In the genomic region with DNA sequence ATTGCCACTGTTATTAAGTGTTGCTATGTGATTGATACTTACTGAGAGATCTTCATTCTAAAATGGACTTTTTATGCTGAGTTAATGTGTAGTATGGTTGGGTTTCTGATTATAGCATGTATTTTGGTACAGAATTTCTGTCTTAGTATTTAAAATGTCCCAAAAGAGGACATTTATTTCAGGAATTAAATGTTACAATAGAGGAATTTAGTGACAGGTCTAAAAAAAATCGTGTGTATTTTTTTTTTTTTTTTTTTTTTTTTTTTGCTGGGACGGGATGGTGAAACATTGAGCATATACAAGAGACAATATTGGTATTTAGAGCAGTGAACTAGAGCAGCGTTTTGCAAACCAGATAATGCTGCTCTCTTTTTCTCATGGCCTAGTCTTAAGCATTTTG, we compare ENCODE assay signal across 17 cellular contexts. TPM values are rescaled to one million over a fixed set of nuclear protein-coding genes. Genes with fewer than 3 reads are reported as not detected.
DNase-seq lines count a peak whose midpoint lies in the region; ATAC-seq, FAIRE-seq and TF ChIP-seq lines count a peak whose summit lies in the region.
"Had no signal": no experiment of that assay in that cellular context is flagged by ENCODE, and none has a peak within 500 bp of the region (broad histone marks: within the 10 kb centered on the region; RNA-seq: fewer than 3 reads in every experiment).

No MANE protein-coding gene starts in this region.

- no peak for TF ChIP-seq CTCF in CD8-positive, alpha-beta T cell (IDR thresholded peaks at IDR 0.05)
- TF ChIP-seq CTCF in K562 (IDR thresholded peaks at IDR 0.05 in 2 of 3, conservative IDR thresholded peaks at IDR 0.05 in 1 of 3; ENCODE audit: insufficient read depth in 2 of 3, low read depth in 1 of 3, low read length in 3 of 3), result no peak
- TF ChIP-seq CTCF in foreskin fibroblast (IDR thresholded peaks at IDR 0.05; ENCODE audit: low read depth, low read length), result no peak

- H3K36me3 ChIP-seq in CD8-positive, alpha-beta T cell (ENCODE audit: insufficient read depth, low read length), result no peaks in the 10 kb centered on the region
- H3K36me3 ChIP-seq in K562 (ENCODE audit: control insufficient read depth, insufficient read depth, low read length), result no peaks in the 10 kb centered on the region

- no peaks in the 10 kb centered on the region for H3K27me3 Mint-ChIP-seq in activated T-cell treated with anti-CD3 and anti-CD28 coated beads, Interleukin-2, amount 50 U/mL, for 24 hours
- no peaks in the 10 kb centered on the region for H3K27me3 Mint-ChIP-seq in CD8-positive, alpha-beta T cell (ENCODE audit: low read depth)
- H3K27me3 Mint-ChIP-seq: CD4-positive, CD25-positive, alpha-beta regulatory T cell had no signal

- H3K27ac Mint-ChIP-seq in activated T-cell treated with anti-CD3 and anti-CD28 coated beads, Interleukin-2, amount 50 U/mL, for 24 hours, result peak overlapping the region; percentile 3
- H3K27ac Mint-ChIP-seq in CD8-positive, alpha-beta T cell, result peak overlapping the region; percentile 32

- no peak for ATAC-seq in CD8-positive, alpha-beta T cell
- ATAC-seq in K562, result no peak
- ATAC-seq: HCT116 had no signal

- H3K4me1 ChIP-seq in CD8-positive, alpha-beta T cell (ENCODE audit: insufficient read depth, low read length), result peaks cover 49% of the 10 kb centered on the region
- H3K4me1 ChIP-seq in K562 (replicated peaks in 1 of 2; ENCODE audit: control insufficient read depth in 2 of 2, insufficient read depth in 2 of 2, low read length in 2 of 2), result peaks cover 5 to 16% of the 10 kb centered on the region in 2 experiments; a peak in 4 of 5 replicates

- CTCF ChIA-PET in CD8-positive, alpha-beta T cell (lab: Charles Lee), result no interaction called here
- CTCF ChIA-PET in K562 (lab: Yijun Ruan, JAX; ENCODE audit: low intra/inter-chr PET ratio), result no interaction called here

- no peak for TF ChIP-seq EP300 in K562 (IDR thresholded peaks at IDR 0.05; ENCODE audit: low read length)

- intact Hi-C loops in CD8-positive, alpha-beta T cell (cut with DNase I, micrococcal nuclease), result loop anchor here in 1 of 2 experiments (5.0 kb wide), 1 partner anchor 32 kb away; no protein-coding TSS in a partner anchor
- intact Hi-C loops in K562 (cut with micrococcal nuclease), result no loop called here

- POLR2A ChIA-PET in CD8-positive, alpha-beta T cell (lab: Charles Lee), result no interaction called here
- POLR2A ChIA-PET in K562 (lab: Yijun Ruan, JAX), result interaction anchor here (0.8 kb wide), 1 partner anchor 28 kb away, joined by 3 read pairs; the partner anchor contains the start of gene URI1

- in situ Hi-C loops in K562 (cut with MboI), result no loop called here

- H3K9me1 ChIP-seq in K562 (ENCODE audit: control insufficient read depth, insufficient read depth, low read length), result no peaks in the 10 kb centered on the region

- peak; percentile 6 for FAIRE-seq in K562 (lab: Jason Lieb, UNC)
- FAIRE-seq: GM12891 had no signal

- no peaks in the 10 kb centered on the region for H3K9me3 Mint-ChIP-seq in activated T-cell treated with anti-CD3 and anti-CD28 coated beads, Interleukin-2, amount 50 U/mL, for 24 hours
- H3K9me3 Mint-ChIP-seq in CD8-positive, alpha-beta T cell, result no peaks in the 10 kb centered on the region
- H3K9me3 Mint-ChIP-seq: CD4-positive, CD25-positive, alpha-beta regulatory T cell had no signal

- WGBS in K562 (ENCODE audit: insufficient coverage, low coverage, missing lambda C conversion rate), result 31% methylated on average over 3 of the region's 3 CpGs

- H3K4me3 ChIP-seq in CD8-positive, alpha-beta T cell (ENCODE audit: low read depth, low read length), result no peak overlapping the region
- H3K4me3 ChIP-seq in K562 (no peak overlapping the region), foreskin fibroblast (ENCODE audit: low read depth in 1 of 2, low read length in 2 of 2) (no peak overlapping the region)
- H3K4me3 ChIP-seq: BLaER1 treated with 17β-estradiol and CSF1 and Interleukin-3, amounts not matched to agents 10 nM and 100 nM; GM23248 had no signal

- no peak overlapping the region for H3K27ac ChIP-seq in CD8-positive, alpha-beta T cell (ENCODE audit: low read depth, low read length)
- H3K27ac ChIP-seq in K562 (ENCODE audit: extremely low read depth, low read depth, low read length), result no peak overlapping the region
- H3K27ac ChIP-seq: BLaER1 treated with 17β-estradiol and CSF1 and Interleukin-3, amounts not matched to agents 10 nM and 100 nM; GM23248 had no signal

- no peak overlapping the region for H3K4me3 Mint-ChIP-seq in activated T-cell treated with anti-CD3 and anti-CD28 coated beads, Interleukin-2, amount 50 U/mL, for 24 hours
- H3K4me3 Mint-ChIP-seq in CD8-positive, alpha-beta T cell, result no peak overlapping the region

- H4K20me1 ChIP-seq in K562 (replicated peaks; ENCODE audit: control insufficient read depth, insufficient read depth, low read length), result peaks cover 28% of the 10 kb centered on the region; the same call in 1 of the 2 replicates

- H3K9ac ChIP-seq in K562 (ENCODE audit: insufficient read depth in 1 of 2, low read depth in 2 of 2, low read length in 2 of 2), result no peak overlapping the region
- H3K9ac ChIP-seq: BLaER1 treated with 17β-estradiol and CSF1 and Interleukin-3, amounts not matched to agents 10 nM and 100 nM; GM23248 had no signal

- no peak overlapping the region for H3K4me2 ChIP-seq in K562 (ENCODE audit: insufficient read depth, low read length)
- H3K4me2 ChIP-seq: BLaER1 treated with 17β-estradiol and CSF1 and Interleukin-3, amounts not matched to agents 10 nM and 100 nM had no signal

- no peaks in the 10 kb centered on the region for H3K9me3 ChIP-seq in CD8-positive, alpha-beta T cell (ENCODE audit: low read length)
- H3K9me3 ChIP-seq in K562 (replicated peaks; ENCODE audit: control insufficient read depth, insufficient read depth, low read depth, low read length), result no peaks in the 10 kb centered on the region

- peaks cover 11% of the 10 kb centered on the region for H3K36me3 Mint-ChIP-seq in activated T-cell treated with anti-CD3 and anti-CD28 coated beads, Interleukin-2, amount 50 U/mL, for 24 hours (ENCODE audit: low read depth)
- no peaks in the 10 kb centered on the region for H3K36me3 Mint-ChIP-seq in CD8-positive, alpha-beta T cell
- H3K36me3 Mint-ChIP-seq: CD4-positive, CD25-positive, alpha-beta regulatory T cell had no signal

- TF ChIP-seq POLR2A in K562 (conservative IDR thresholded peaks at IDR 0.05), result no peak

- H3K4me1 Mint-ChIP-seq in activated T-cell treated with anti-CD3 and anti-CD28 coated beads, Interleukin-2, amount 50 U/mL, for 24 hours (ENCODE audit: low read depth), result peaks cover 75% of the 10 kb centered on the region
- H3K4me1 Mint-ChIP-seq in CD8-positive, alpha-beta T cell (ENCODE audit: low read depth), result peaks cover 84% of the 10 kb centered on the region

- H2AFZ ChIP-seq in K562 (ENCODE audit: low read depth, low read length), result no peak overlapping the region
- H2AFZ ChIP-seq: GM23248 had no signal

- H3K79me2 ChIP-seq in K562 (ENCODE audit: control insufficient read depth, insufficient read depth, low read length), result peaks cover 100% of the 10 kb centered on the region

- TF ChIP-seq RAD21 in K562 (CRISPR knock-in tag; conservative IDR thresholded peaks at IDR 0.05 in 1 of 2, IDR thresholded peaks at IDR 0.05 in 1 of 2), result no peak

- no peaks in the 10 kb centered on the region for H3K27me3 ChIP-seq in CD8-positive, alpha-beta T cell (ENCODE audit: insufficient read depth, low read length)
- no peaks in the 10 kb centered on the region for H3K27me3 ChIP-seq in K562 (ENCODE audit: control insufficient read depth in 2 of 2, insufficient read depth in 2 of 2, low read length in 2 of 2)
- H3K27me3 ChIP-seq: BLaER1 treated with 17β-estradiol and CSF1 and Interleukin-3, amounts not matched to agents 10 nM and 100 nM had no signal

- DNase-seq in activated T-cell treated with anti-CD3 and anti-CD28 coated beads, Interleukin-2, amount 50 U/mL, for 24 hours, result no peak
- no peak for DNase-seq in activated T-cell treated with anti-CD3 and anti-CD28 coated beads, Interleukin-2, amount 50 U/mL, for 1 hour
- no peak for DNase-seq in CD8-positive, alpha-beta T cell
- DNase-seq in K562 (ENCODE audit: extremely low read depth in 1 of 4, low spot score in 3 of 4) (no peak), pons (ENCODE audit: low spot score) (peak; percentile 42), dedifferentiated amniotic fluid mesenchymal stem cell (ENCODE audit: extremely low spot score) (no peak), foreskin fibroblast (no peak)
- DNase-seq: ACHN; CD4-positive, CD25-positive, alpha-beta regulatory T cell; COR-L47; DMS153; DMS79 treated with DMSO at 0.1 percent for 48 hours; EL; GM23248 had no signal

- BruUV-seq in K562 (replicated peaks; lab: Mats Ljungman, UMichigan), result no TSS peak

TF ChIP-seq in K562, 482 proteins besides CTCF, POLR2A, EP300 and RAD21 (continues in another document):
- TF ChIP-seq ZNF41 (CRISPR knock-in tag; conservative IDR thresholded peaks at IDR 0.05) (no peak), KDM4B (IDR thresholded peaks at IDR 0.05; ENCODE audit: borderline replicate concordance in 2 of 2, low read depth in 1 of 2) (no peak), CBFA2T2 (conservative IDR thresholded peaks at IDR 0.05) (no peak), ZNF717 (CRISPR knock-in tag; IDR thresholded peaks at IDR 0.05) (no peak)

RNA-seq across cellular contexts. Expression of gene URI1, which starts 27.9 kb away (rescaled TPM):
- 10 to 100 TPM; 51.3 to 56.4 TPM for total RNA-seq in CD8-positive, alpha-beta T cell
- 23.1 and 114 TPM in 2 replicates for total RNA-seq in K562 (2011; cell fraction: chromatin; rRNA removed; ENCODE audit: low replicate concordance)
- total RNA-seq in K562 (2011; cell fraction: nucleolus; rRNA removed), result 15.7 and 23.2 TPM in 2 replicates
- total RNA-seq in K562 (2011; cell fraction: nucleoplasm; rRNA removed), result 37.5 and 49.5 TPM in 2 replicates
- total RNA-seq in K562 (2014; rRNA removed), result 50.9 and 61.3 TPM in 2 replicates
- 87.4 and 99.1 TPM in 2 replicates for total RNA-seq in K562 (2014; rRNA removed; fragmentation: Illumina TruSeq; extraction: Trizol)
- 79.8 and 83.2 TPM in 2 replicates for total RNA-seq in K562 (2015; rRNA removed; fragmentation: Illumina TruSeq; extraction: Trizol)
- 61.5 and 63.9 TPM in 2 replicates for total RNA-seq in K562 (2021)
- 71.8 and 83.5 TPM in 2 replicates for polyA plus RNA-seq in K562 (2011; rRNA removed)
- polyA plus RNA-seq in K562 (2011; cell fraction: cytosol; rRNA removed), result 12.0 and 34.1 TPM in 2 replicates
- 44.6 and 76.9 TPM in 2 replicates for polyA plus RNA-seq in K562 (2011; cell fraction: nucleus; rRNA removed)
- 56.1 and 58.5 TPM in 2 replicates for polyA plus RNA-seq in K562 (2012)
- 67.9 and 78.2 TPM in 2 replicates for polyA plus RNA-seq in K562 (2014; fragmentation: Illumina TruSeq; extraction: Trizol)
- 10 to 100 TPM; 16.9 to 19.8 TPM for polyA plus RNA-seq in K562 (2014; fragmentation: Nextera tagmentation; extraction: Ambion mirVana)
- polyA plus RNA-seq in K562 (2014; rRNA removed), result 50.6 and 56.7 TPM in 2 replicates
- 190 and 200 TPM in 2 replicates for polyA minus RNA-seq in K562 (2011; rRNA and poly(A)+ RNA removed)
- polyA minus RNA-seq in K562 (2011; cell fraction: cytosol; rRNA and poly(A)+ RNA removed), result 36.9 and 45.0 TPM in 2 replicates
- polyA minus RNA-seq in K562 (2011; cell fraction: nucleus; rRNA and poly(A)+ RNA removed), result 52.9 and 97.6 TPM in 2 replicates
